Comparison of ENCODE assay signal across 1 cellular context in the genomic region with DNA sequence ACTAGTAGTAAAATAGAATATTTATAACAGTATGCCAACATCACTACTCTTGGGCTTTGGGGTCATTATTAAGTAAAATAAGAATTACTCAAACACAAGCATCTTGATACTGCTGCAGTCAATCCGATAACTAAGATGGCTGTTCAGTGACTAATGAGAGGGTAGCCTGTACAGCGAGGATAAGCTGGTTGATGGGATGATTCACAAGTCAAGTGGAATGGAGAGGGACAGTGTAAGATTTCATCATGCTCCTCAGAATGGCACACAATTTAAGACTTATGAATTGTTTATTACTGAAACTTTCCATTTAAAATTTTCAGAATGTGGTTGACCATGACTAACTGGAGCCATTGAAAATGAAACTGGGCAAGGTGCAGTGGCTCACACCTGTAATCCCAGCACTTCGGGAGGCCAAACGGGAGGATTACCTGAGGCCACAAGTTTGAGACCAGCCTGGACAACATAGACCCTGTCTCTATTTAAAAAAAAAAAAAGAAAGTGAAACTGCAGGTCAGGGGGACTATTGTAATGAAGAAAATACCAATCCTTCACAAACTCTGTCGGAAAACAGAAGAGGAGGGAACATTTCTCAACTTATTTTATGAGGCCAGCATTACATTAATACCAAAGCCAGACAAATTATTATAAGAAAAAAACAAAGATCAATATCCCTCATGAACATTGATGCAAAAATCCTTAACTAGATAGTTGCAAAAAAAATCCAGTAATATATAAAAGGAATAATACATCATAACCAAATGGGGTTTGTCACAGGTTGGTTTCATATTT.
TF ChIP-seq lines count a peak whose summit lies in the region.

No MANE protein-coding gene starts in this region.

TF ChIP-seq in K562, 482 proteins besides CTCF, POLR2A, EP300 and RAD21 (continued from another document):
- TF ChIP-seq, protein P1, sequence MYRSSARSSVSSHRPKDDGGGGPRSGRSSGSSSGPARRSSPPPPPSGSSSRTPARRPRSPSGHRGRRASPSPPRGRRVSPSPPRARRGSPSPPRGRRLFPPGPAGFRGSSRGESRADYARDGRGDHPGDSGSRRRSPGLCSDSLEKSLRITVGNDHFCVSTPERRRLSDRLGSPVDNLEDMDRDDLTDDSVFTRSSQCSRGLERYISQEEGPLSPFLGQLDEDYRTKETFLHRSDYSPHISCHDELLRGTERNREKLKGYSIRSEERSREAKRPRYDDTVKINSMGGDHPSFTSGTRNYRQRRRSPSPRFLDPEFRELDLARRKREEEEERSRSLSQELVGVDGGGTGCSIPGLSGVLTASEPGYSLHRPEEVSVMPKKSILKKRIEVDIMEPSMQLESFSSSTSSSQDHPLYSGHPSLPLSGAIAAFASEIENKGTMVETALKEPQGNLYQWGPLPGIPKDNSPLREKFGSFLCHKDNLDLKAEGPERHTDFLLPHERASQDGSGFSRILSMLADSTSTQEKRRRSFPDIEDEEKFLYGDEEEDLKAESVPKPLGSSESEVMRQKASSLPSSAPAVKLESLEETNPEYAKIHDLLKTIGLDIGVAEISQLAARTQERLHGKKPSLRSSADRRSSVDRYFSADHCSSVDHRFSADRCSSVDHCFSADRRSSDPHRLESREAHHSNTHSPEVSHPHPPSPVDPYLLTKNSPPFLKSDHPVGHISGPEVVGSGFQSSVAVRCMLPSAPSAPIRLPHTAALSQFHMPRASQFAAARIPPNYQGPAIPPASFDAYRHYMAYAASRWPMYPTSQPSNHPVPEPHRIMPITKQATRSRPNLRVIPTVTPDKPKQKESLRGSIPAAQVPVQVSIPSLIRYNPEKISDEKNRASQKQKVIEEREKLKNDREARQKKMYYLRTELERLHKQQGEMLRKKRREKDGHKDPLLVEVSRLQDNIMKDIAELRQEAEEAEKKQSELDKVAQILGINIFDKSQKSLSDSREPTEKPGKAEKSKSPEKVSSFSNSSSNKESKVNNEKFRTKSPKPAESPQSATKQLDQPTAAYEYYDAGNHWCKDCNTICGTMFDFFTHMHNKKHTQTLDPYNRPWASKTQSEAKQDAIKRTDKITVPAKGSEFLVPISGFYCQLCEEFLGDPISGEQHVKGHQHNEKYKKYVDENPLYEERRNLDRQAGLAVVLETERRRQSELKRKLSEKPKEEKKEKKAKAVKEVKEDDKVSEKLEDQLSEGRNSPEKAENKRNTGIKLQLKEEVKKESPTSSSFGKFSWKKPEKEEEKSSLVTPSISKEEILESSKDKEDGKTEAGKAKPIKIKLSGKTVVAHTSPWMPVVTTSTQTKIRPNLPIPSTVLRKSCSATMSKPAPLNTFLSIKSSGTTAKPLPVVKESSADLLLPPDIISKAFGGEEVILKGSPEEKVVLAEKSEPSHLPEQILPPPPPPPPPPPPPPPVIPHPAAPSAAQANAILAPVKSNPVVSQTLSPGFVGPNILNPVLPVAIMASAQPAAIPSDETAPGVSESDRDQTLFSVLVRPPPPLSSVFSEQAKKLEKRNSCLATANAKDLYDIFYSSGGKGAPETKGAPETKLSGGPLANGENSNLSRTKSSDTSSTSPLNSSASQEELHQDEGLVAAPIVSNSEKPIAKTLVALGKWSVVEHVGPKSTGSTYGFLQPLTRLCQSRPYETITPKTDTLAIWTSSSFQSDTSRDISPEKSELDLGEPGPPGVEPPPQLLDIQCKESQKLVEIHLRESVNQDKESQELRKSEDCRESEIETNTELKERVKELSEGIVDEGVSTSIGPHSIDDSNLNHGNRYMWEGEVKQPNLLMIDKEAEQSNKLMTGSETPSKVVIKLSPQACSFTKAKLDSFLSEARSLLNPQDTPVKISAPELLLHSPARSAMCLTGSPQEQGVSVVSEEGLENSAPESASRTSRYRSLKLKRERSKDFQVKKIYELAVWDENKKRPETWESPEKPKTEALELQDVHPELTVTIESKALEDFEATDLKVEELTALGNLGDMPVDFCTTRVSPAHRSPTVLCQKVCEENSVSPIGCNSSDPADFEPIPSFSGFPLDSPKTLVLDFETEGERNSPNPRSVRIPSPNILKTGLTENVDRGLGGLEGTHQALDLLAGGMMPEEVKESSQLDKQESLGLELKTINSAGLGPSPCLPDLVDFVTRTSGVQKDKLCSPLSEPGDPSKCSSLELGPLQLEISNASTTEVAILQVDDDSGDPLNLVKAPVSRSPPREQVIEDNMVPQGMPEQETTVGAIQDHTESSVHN (IDR thresholded peaks at IDR 0.05; ENCODE audit: borderline replicate concordance in 1 of 2, low read depth in 1 of 2) = peak in 1 of 2 experiments; percentile 74; a peak in 1 of 4 replicates
- TF ChIP-seq SMAD1 (IDR thresholded peaks at IDR 0.05; ENCODE audit: low read depth, low read length, partially characterized antibody) = peak; percentile 55
